8 cellular contexts compared by ENCODE assay signal in genomic region chr4:38663021-38663800, GRCh38. TPM values are rescaled to one million over a fixed set of nuclear protein-coding genes. Genes with fewer than 3 reads are reported as not detected.
DNase-seq lines count a peak whose midpoint lies in the region; ATAC-seq, FAIRE-seq and TF ChIP-seq lines count a peak whose summit lies in the region.

No MANE protein-coding gene starts in this region.

- WGBS in HUES64 = 1% methylated on average over 92 of the region's 92 CpGs
- 0 to 19% methylated on average over 1 to 6 of the region's 92 CpGs for WGBS in gastroesophageal sphincter (ENCODE audit: low coverage in 1 of 2), 2 donors

- H3K27me3 ChIP-seq in HUES64 (ENCODE audit: insufficient read depth, low read length) (peaks cover 23% of the 10 kb centered on the region), gastroesophageal sphincter (no peaks in the 10 kb centered on the region)

- TF ChIP-seq POLR2A in GM12891 (IDR thresholded peaks at IDR 0.05; ENCODE audit: low read depth, low read length) (no peak), gastroesophageal sphincter (IDR thresholded peaks at IDR 0.05) (peak; percentile 82 to 94)

- peak in 1 of 4 experiments; percentile 23 for TF ChIP-seq CTCF in gastroesophageal sphincter (IDR thresholded peaks at IDR 0.05)

- peaks cover 0 to 3% of the 10 kb centered on the region in 2 donors for H3K36me3 Mint-ChIP-seq in activated T-cell treated with anti-CD3 and anti-CD28 coated beads, Interleukin-2, amount 50 U/mL, for 72 hours (ENCODE audit: insufficient read depth in 2 of 2)

- ATAC-seq in GM21528 (IDR thresholded peaks at IDR 0.05; ENCODE audit: low FRiP score, unreplicated experiment) (peak; percentile 37), gastroesophageal sphincter (peak; percentile 43)
- ATAC-seq in activated T-cell treated with anti-CD3 and anti-CD28 coated beads, Interleukin-2, amount 50 U/mL, for 72 hours (replicated peaks in 1 of 2) = peak; percentile 48 to 50

- DNase-seq in GM12891 (ENCODE audit: insufficient read length, low spot score) = peak; percentile 67
- DNase-seq in activated T-cell treated with anti-CD3 and anti-CD28 coated beads, Interleukin-2, amount 50 U/mL, for 72 hours = peak; percentile 62 to 68
- DNase-seq in retina = peak; percentile 85
- DNase-seq in NCI-H774 (lab: John Stamatoyannopoulos, UW) = no peak
- no peak for DNase-seq in occipital lobe (lab: John Stamatoyannopoulos, UW)

- peak overlapping the region; percentile 67 for H3K9ac ChIP-seq in HUES64 (ENCODE audit: low read depth, low read length)

- peaks cover 0 to 2% of the 10 kb centered on the region in 2 donors for H3K9me3 Mint-ChIP-seq in activated T-cell treated with anti-CD3 and anti-CD28 coated beads, Interleukin-2, amount 50 U/mL, for 72 hours

- no peaks in the 10 kb centered on the region for H3K27me3 Mint-ChIP-seq in activated T-cell treated with anti-CD3 and anti-CD28 coated beads, Interleukin-2, amount 50 U/mL, for 72 hours (ENCODE audit: low read depth)

- H3K4me1 ChIP-seq in HUES64 (ENCODE audit: insufficient read depth, low read length) = peaks cover 32% of the 10 kb centered on the region
- peaks cover 0 to 48% (median 4%) of the 10 kb centered on the region in 3 donors for H3K4me1 ChIP-seq in gastroesophageal sphincter

- TF ChIP-seq EP300 in gastroesophageal sphincter (IDR thresholded peaks at IDR 0.05) = no peak

- no peaks in the 10 kb centered on the region for H3K9me3 ChIP-seq in HUES64 (ENCODE audit: insufficient read depth, low read depth, low read length)
- no peaks in the 10 kb centered on the region for H3K9me3 ChIP-seq in gastroesophageal sphincter

- peak overlapping the region; percentile 60 to 78 for H3K4me3 Mint-ChIP-seq in activated T-cell treated with anti-CD3 and anti-CD28 coated beads, Interleukin-2, amount 50 U/mL, for 72 hours

- H3K36me3 ChIP-seq in HUES64 (ENCODE audit: insufficient read depth, low read length) (no peaks in the 10 kb centered on the region), gastroesophageal sphincter (no peaks in the 10 kb centered on the region)

- H3K4me3 ChIP-seq in HUES64 (ENCODE audit: low read length) (peak overlapping the region; percentile 60), gastroesophageal sphincter (peak overlapping the region; percentile 72 to 100)

- peaks cover 58% of the 10 kb centered on the region for H3K4me1 Mint-ChIP-seq in activated T-cell treated with anti-CD3 and anti-CD28 coated beads, Interleukin-2, amount 50 U/mL, for 72 hours (ENCODE audit: low read depth)

- H3K27ac ChIP-seq in HUES64 (ENCODE audit: low read depth, low read length) (peak overlapping the region; percentile 79; the same call in 1 of the 2 replicates), gastroesophageal sphincter (peak overlapping the region; percentile 98 to 100 (median 99))

- H3K27ac Mint-ChIP-seq in activated T-cell treated with anti-CD3 and anti-CD28 coated beads, Interleukin-2, amount 50 U/mL, for 72 hours = no peak overlapping the region

- FAIRE-seq in GM12891 (lab: Jason Lieb, UNC) = peak; percentile 76

TF ChIP-seq in GM12891, 5 proteins besides CTCF, POLR2A, EP300 and RAD21:
- 0 out of 2 replicates have a peak, but pooled peaks have one; percentile 15 for TF ChIP-seq TAF1 (IDR thresholded peaks at IDR 0.05; ENCODE audit: low read depth, low read length)
- no peak for TF ChIP-seq SPI1 (IDR thresholded peaks at IDR 0.05; ENCODE audit: low read depth, low read length)
- no peak for TF ChIP-seq PAX5 (IDR thresholded peaks at IDR 0.05; ENCODE audit: insufficient read depth, low read length, severe bottlenecking)
- TF ChIP-seq POU2F2 (IDR thresholded peaks at IDR 0.05; ENCODE audit: low read depth, low read length) = no peak
- no peak for TF ChIP-seq POLR2AphosphoS5 (IDR thresholded peaks at IDR 0.05; ENCODE audit: low read depth, low read length)

RNA-seq across cellular contexts. Expression of gene KLF3, which starts 0.8 kb away (rescaled TPM):
- polyA plus RNA-seq in GM12891 (2012; ENCODE audit: low read depth, missing spikeins) = 14.5 TPM
- polyA plus RNA-seq in HUES64 (2013, experiment 1 of 2) = 16.8 TPM
- 23.5 TPM for polyA plus RNA-seq in HUES64 (2013, experiment 2 of 2)
- 1 to 10 TPM; 7.4 to 9.6 TPM for total RNA-seq in activated T-cell treated with anti-CD3 and anti-CD28 coated beads, Interleukin-2, amount 50 U/mL, for 72 hours
- total RNA-seq in gastroesophageal sphincter (10 to 100 TPM; 40.0 to 55.5 (median 43.5) TPM), occipital lobe (23.4 TPM)

Comparison
In these comparisons a context has a peak if more than half of its experiments do, and no peak if none do; other contexts are left out.
1. DNase-seq: peak in GM12891 (single experiment), activated T-cell treated with anti-CD3 and anti-CD28 coated beads, Interleukin-2, amount 50 U/mL, for 72 hours (2 of 2) and retina (single experiment); none in NCI-H774 (single experiment) and occipital lobe (single experiment).
2. Peak in every context shown above with its lines, with median percentiles within 50 percentile points of each other: ATAC-seq.